ENCODE assay signal across 1 cellular context in the genomic region with DNA sequence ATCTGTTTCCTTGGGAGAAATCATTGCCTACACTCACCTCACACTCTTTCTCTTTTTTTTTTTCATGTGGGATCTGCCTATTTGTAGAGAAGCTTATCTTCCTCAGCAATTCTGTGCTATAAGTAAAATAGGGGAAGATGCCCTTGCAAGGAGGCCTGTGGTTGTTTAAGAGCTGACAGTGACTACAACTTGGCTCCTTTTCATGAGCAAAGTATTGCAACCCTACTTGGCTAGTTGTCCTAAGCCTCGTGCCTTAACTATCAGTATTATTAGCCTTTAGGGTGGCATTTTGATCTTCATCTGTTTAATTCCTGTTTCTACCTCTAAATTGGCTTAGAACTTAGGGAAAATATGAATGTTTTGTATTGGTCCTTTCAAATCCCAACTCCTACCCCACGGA.
TF ChIP-seq lines count a peak whose summit lies in the region.

No MANE protein-coding gene starts in this region.

TF ChIP-seq in SK-N-SH treated with all-trans-retinoic acid at 6 μM for 48 hours, 23 proteins besides CTCF, POLR2A, EP300 and RAD21 (continued from another document):
- TF ChIP-seq CREB5 (CRISPR knock-in tag; IDR thresholded peaks at IDR 0.05; ENCODE audit: low read depth) (no peak), ZFP3 (CRISPR knock-in tag; IDR thresholded peaks at IDR 0.05) (no peak), PATZ1 (CRISPR knock-in tag; IDR thresholded peaks at IDR 0.05; ENCODE audit: borderline replicate concordance) (no peak), POU6F1 (CRISPR knock-in tag; IDR thresholded peaks at IDR 0.05; ENCODE audit: borderline replicate concordance, low read depth) (no peak), ZNF8 (CRISPR knock-in tag; IDR thresholded peaks at IDR 0.05) (no peak)
TF ChIP-seq in SK-N-SH treated with all-trans-retinoic acid at 6 μM for 48 hours: peak in this region for 0.
